ENCODE assay signal across 9 cellular contexts in the genomic region with DNA sequence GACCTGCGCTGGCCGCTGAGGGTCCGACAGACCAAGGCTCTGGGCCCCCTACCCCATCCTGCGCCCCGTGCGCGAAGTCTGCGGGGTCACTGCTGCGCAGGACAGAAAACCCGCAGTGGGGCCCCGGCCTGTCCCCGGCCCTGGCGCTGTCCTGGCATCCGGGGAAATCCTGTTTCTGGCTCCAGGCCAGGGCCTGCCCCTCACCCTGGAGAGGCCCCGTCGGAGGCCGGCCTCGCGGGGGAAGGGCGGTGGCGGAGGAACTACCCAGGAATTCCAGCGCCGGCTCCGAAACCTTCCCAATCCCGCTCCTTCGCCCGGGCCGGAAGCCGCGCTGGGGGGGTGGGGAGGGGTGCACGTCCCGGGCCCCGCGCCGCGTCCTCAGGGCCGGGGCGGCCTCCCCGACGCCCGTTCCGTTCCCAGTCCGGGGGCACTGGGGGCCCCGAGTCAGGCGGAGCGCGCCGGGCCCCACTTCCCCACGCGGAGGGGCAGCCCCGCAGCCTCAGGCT.
DNase-seq lines count a peak whose midpoint lies in the region; ATAC-seq and TF ChIP-seq lines count a peak whose summit lies in the region.
"Had no signal": no experiment of that assay in that cellular context is flagged by ENCODE, and none has a peak within 500 bp of the region (broad histone marks: within the 10 kb centered on the region; RNA-seq: fewer than 3 reads in every experiment).

No MANE protein-coding gene starts in this region.

- CTCF ChIA-PET in activated naive CD4-positive, alpha-beta T cell treated with anti-CD3 and anti-CD28 coated beads, Interleukin-2, amount 10 ng/mL, durations not matched to agents 7 days and 5 days (lab: Charles Lee), result interaction anchor here (0.9 kb wide), 1 partner anchor 115 kb away, joined by 3 read pairs; no protein-coding TSS in a partner anchor

- DNase-seq in activated naive CD4-positive, alpha-beta T cell treated with anti-CD3 and anti-CD28 coated beads, Interleukin-2, amount 10 ng/mL, durations not matched to agents 7 days and 5 days, result peak; percentile 42
- DNase-seq in activated naive CD4-positive, alpha-beta T cell (lab: John Stamatoyannopoulos, UW), result no peak
- peak; percentile 20 for DNase-seq in germinal center (ENCODE audit: low spot score)
- peak; percentile 68 to 86 (median 82) for DNase-seq in ovary
- DNase-seq in NCI-H146 (lab: John Stamatoyannopoulos, UW), result no peak
- DNase-seq in stimulated activated naive CD4-positive, alpha-beta T cell treated with Interleukin-2 at 50 U/mL for 16 hours (lab: John Stamatoyannopoulos, UW), result no peak

- no peak for TF ChIP-seq EP300 in ovary (IDR thresholded peaks at IDR 0.05)

- peaks cover 37% of the 10 kb centered on the region for H3K4me1 Mint-ChIP-seq in activated naive CD4-positive, alpha-beta T cell treated with anti-CD3 and anti-CD28 coated beads, Interleukin-2, amount 10 ng/mL, durations not matched to agents 7 days and 5 days

- H3K27ac ChIP-seq in VCaP, result peak overlapping the region; percentile 90
- H3K27ac ChIP-seq in ovary, result peak overlapping the region; percentile 61 to 75

- H3K4me3 Mint-ChIP-seq in activated naive CD4-positive, alpha-beta T cell treated with anti-CD3 and anti-CD28 coated beads, Interleukin-2, amount 10 ng/mL, durations not matched to agents 7 days and 5 days, result no peak overlapping the region

- no peak for ATAC-seq in GM18517 (IDR thresholded peaks at IDR 0.05; ENCODE audit: unreplicated experiment)

- no peak for TF ChIP-seq POLR2A in ovary (IDR thresholded peaks at IDR 0.05)

- H3K36me3 Mint-ChIP-seq in activated naive CD4-positive, alpha-beta T cell treated with anti-CD3 and anti-CD28 coated beads, Interleukin-2, amount 10 ng/mL, durations not matched to agents 7 days and 5 days, result no peaks in the 10 kb centered on the region
- H3K36me3 Mint-ChIP-seq: activated naive CD4-positive, alpha-beta T cell treated with anti-CD3 and anti-CD28 coated beads, Interleukin-2, amount 50 U/mL, for 24 hours had no signal

- peaks cover 7% of the 10 kb centered on the region for H3K27me3 Mint-ChIP-seq in activated naive CD4-positive, alpha-beta T cell treated with anti-CD3 and anti-CD28 coated beads, Interleukin-2, amount 10 ng/mL, durations not matched to agents 7 days and 5 days
- H3K27me3 Mint-ChIP-seq: activated naive CD4-positive, alpha-beta T cell treated with anti-CD3 and anti-CD28 coated beads, Interleukin-2, amount 50 U/mL, for 24 hours had no signal

- intact Hi-C loops in ovary (cut with DNase I), result loop anchor here in 3 of 4 donors (5.0 to 10.0 kb wide), 3 partner anchors 82 to 120 kb away; partner anchors contain the start of gene FAAP20 (in 1 of the 3)

- no peaks in the 10 kb centered on the region for H3K27me3 ChIP-seq in ovary

- no peak overlapping the region for H3K27ac Mint-ChIP-seq in activated naive CD4-positive, alpha-beta T cell treated with anti-CD3 and anti-CD28 coated beads, Interleukin-2, amount 10 ng/mL, durations not matched to agents 7 days and 5 days

- no peaks in the 10 kb centered on the region for H3K9me3 ChIP-seq in ovary

- no peaks in the 10 kb centered on the region for H3K9me3 Mint-ChIP-seq in activated naive CD4-positive, alpha-beta T cell treated with anti-CD3 and anti-CD28 coated beads, Interleukin-2, amount 10 ng/mL, durations not matched to agents 7 days and 5 days
- H3K9me3 Mint-ChIP-seq: activated naive CD4-positive, alpha-beta T cell treated with anti-CD3 and anti-CD28 coated beads, Interleukin-2, amount 50 U/mL, for 24 hours had no signal

- H3K4me1 ChIP-seq in ovary (ENCODE audit: insufficient read depth), result peaks cover 25% of the 10 kb centered on the region

- 10 to 36% (median 12%) methylated on average over 15 to 51 of the region's 51 CpGs for WGBS in ovary, 3 donors

- TF ChIP-seq CTCF in VCaP (conservative IDR thresholded peaks at IDR 0.05), result no peak
- no peak for TF ChIP-seq CTCF in ovary (IDR thresholded peaks at IDR 0.05)

- H3K36me3 ChIP-seq in ovary, result no peaks in the 10 kb centered on the region

- peak overlapping the region; percentile 54 for H3K4me3 ChIP-seq in ovary

Comparison
In these comparisons a context has a peak if more than half of its experiments do, and no peak if none do; other contexts are left out.
1. DNase-seq: peak in activated naive CD4-positive, alpha-beta T cell treated with anti-CD3 and anti-CD28 coated beads, Interleukin-2, amount 10 ng/mL, durations not matched to agents 7 days and 5 days (single experiment), germinal center (single experiment) and ovary (5 of 5); none in activated naive CD4-positive, alpha-beta T cell (0 of 4), NCI-H146 (single experiment) and stimulated activated naive CD4-positive, alpha-beta T cell treated with Interleukin-2 at 50 U/mL for 16 hours (single experiment).